ENCODE assay signal across 21 cellular contexts in the genomic region with DNA sequence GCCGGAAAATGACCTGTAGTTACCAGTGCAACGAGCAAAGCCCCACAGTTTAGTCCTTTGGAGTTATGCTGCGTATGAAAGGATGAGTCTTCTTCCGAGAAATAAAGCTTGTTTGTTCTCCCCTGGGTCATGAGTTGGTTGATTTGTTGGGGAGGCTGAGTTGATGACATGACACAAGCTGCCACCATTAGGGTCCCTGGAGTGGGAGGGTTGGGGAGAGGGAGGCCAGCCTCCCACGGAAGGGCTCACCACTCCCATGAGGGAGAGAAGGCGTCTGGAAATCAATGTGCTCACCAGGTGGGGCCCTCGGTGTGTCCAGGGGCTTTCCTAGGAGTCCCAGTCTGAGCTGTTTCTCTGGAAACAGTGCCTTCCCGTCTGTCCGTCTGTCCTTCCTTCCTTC. TPM values are rescaled to one million over a fixed set of nuclear protein-coding genes. Genes with fewer than 3 reads are reported as not detected.
DNase-seq lines count a peak whose midpoint lies in the region; ATAC-seq and TF ChIP-seq lines count a peak whose summit lies in the region.
"Had no signal": no experiment of that assay in that cellular context is flagged by ENCODE, and none has a peak within 500 bp of the region (broad histone marks: within the 10 kb centered on the region; RNA-seq: fewer than 3 reads in every experiment).

No MANE protein-coding gene starts in this region.

- H3K27me3 Mint-ChIP-seq in mesothelial cell of epicardium (ENCODE audit: low read depth): peaks cover 41% of the 10 kb centered on the region
- H3K27me3 Mint-ChIP-seq in activated T-cell treated with anti-CD3 and anti-CD28 coated beads, Interleukin-2, amount 50 U/mL, for 4 hours (ENCODE audit: low read depth): no peaks in the 10 kb centered on the region
- no peaks in the 10 kb centered on the region for H3K27me3 Mint-ChIP-seq in naive thymus-derived CD8-positive, alpha-beta T cell

- peak; percentile 49 for DNase-seq in activated effector memory CD4-positive, alpha-beta T cell treated with anti-CD3 and anti-CD28 coated beads, Interleukin-2, amount 50 U/mL, for 16 hours
- no peak for DNase-seq in activated effector memory CD4-positive, alpha-beta T cell treated with Interleukin-2 at 50 U/mL for 16 hours
- DNase-seq in mesenteric fat pad (ENCODE audit: low spot score) (peak; percentile 77), mesothelial cell of epicardium (ENCODE audit: low spot score in 2 of 2, unreplicated experiment in 2 of 2) (no peak), ecto neural progenitor cell (ENCODE audit: low spot score) (no peak)
- DNase-seq in activated T-cell treated with anti-CD3 and anti-CD28 coated beads, Interleukin-2, amount 50 U/mL, for 4 hours: no peak
- no peak for DNase-seq in naive thymus-derived CD8-positive, alpha-beta T cell
- DNase-seq: GF-D8, GOT3, KG1, NCI-H1092, NCI-H146, NCI-H2081 treated with DMSO at 0.1 percent for 48 hours, NCI-H510A treated with DMSO at 0.1 percent for 48 hours, Peyer's patch had no signal

- no peak overlapping the region for H3K27ac Mint-ChIP-seq in mesothelial cell of epicardium
- H3K27ac Mint-ChIP-seq in naive thymus-derived CD8-positive, alpha-beta T cell: peak overlapping the region in 1 of 10 donors; percentile 10

- no peaks in the 10 kb centered on the region for H3K9me3 Mint-ChIP-seq in mesothelial cell of epicardium
- no peaks in the 10 kb centered on the region for H3K9me3 Mint-ChIP-seq in activated T-cell treated with anti-CD3 and anti-CD28 coated beads, Interleukin-2, amount 50 U/mL, for 4 hours
- H3K9me3 Mint-ChIP-seq in naive thymus-derived CD8-positive, alpha-beta T cell: no peaks in the 10 kb centered on the region

- no peak for ATAC-seq in activated T-cell treated with anti-CD3 and anti-CD28 coated beads, Interleukin-2, amount 50 U/mL, for 4 hours
- ATAC-seq in naive thymus-derived CD8-positive, alpha-beta T cell: no peak
- ATAC-seq: Right ventricle myocardium inferior had no signal

- H3K4me3 Mint-ChIP-seq in mesothelial cell of epicardium: no peak overlapping the region
- no peak overlapping the region for H3K4me3 Mint-ChIP-seq in activated T-cell treated with anti-CD3 and anti-CD28 coated beads, Interleukin-2, amount 50 U/mL, for 4 hours
- H3K4me3 Mint-ChIP-seq in naive thymus-derived CD8-positive, alpha-beta T cell: no peak overlapping the region

- H3K36me3 Mint-ChIP-seq in mesothelial cell of epicardium: no peaks in the 10 kb centered on the region
- no peaks in the 10 kb centered on the region for H3K36me3 Mint-ChIP-seq in activated T-cell treated with anti-CD3 and anti-CD28 coated beads, Interleukin-2, amount 50 U/mL, for 4 hours (ENCODE audit: insufficient read depth)
- no peaks in the 10 kb centered on the region for H3K36me3 Mint-ChIP-seq in naive thymus-derived CD8-positive, alpha-beta T cell

- TF ChIP-seq CTCF in mesothelial cell of epicardium (IDR thresholded peaks at IDR 0.05; ENCODE audit: unreplicated experiment): no peak

- POLR2A ChIA-PET in naive thymus-derived CD8-positive, alpha-beta T cell (lab: Charles Lee): interaction anchor here (1.6 kb wide), 1 partner anchor 9 kb away, joined by 5 read pairs; no protein-coding TSS in a partner anchor

- H3K27ac ChIP-seq in cingulate gyrus (ENCODE audit: low read depth, low read length): peak overlapping the region; percentile 85
- H3K27ac ChIP-seq: 22Rv1, C4-2B, Peyer's patch had no signal

- peaks cover 12% of the 10 kb centered on the region for H3K4me1 Mint-ChIP-seq in mesothelial cell of epicardium
- H3K4me1 Mint-ChIP-seq in activated T-cell treated with anti-CD3 and anti-CD28 coated beads, Interleukin-2, amount 50 U/mL, for 4 hours (ENCODE audit: low read depth): peaks cover 31% of the 10 kb centered on the region
- H3K4me1 Mint-ChIP-seq in naive thymus-derived CD8-positive, alpha-beta T cell: peaks cover 10 to 43% (median 32%) of the 10 kb centered on the region in 4 donors

RNA-seq across cellular contexts. Expression of a gene that starts 7.4 kb away (rescaled TPM):
- total RNA-seq in mesenteric fat pad (67.2 TPM), mesothelial cell of epicardium (52.8 to 64.5 TPM (median 57.0 TPM) in 3 replicates)
- 10 to 100 TPM; 38.8 to 44.9 (median 39.3) TPM for total RNA-seq in activated T-cell treated with anti-CD3 and anti-CD28 coated beads, Interleukin-2, amount 50 U/mL, for 4 hours
- total RNA-seq in naive thymus-derived CD8-positive, alpha-beta T cell: 100 to 1,000 TPM; 300 to 315 TPM
- 10 to 100 TPM; 29.3 to 44.5 (median 31.6) TPM for polyA plus RNA-seq in naive thymus-derived CD8-positive, alpha-beta T cell

RNA-seq across cellular contexts. Expression of a gene that starts 39.3 kb away (rescaled TPM):
- total RNA-seq in mesenteric fat pad: not detected
- not detected in 3 replicates for total RNA-seq in mesothelial cell of epicardium
- total RNA-seq in activated T-cell treated with anti-CD3 and anti-CD28 coated beads, Interleukin-2, amount 50 U/mL, for 4 hours: not detected
- total RNA-seq in naive thymus-derived CD8-positive, alpha-beta T cell: 1 to 10 TPM in 1 of 2 experiments, not detected in 1; 1.2 TPM
- not detected for polyA plus RNA-seq in naive thymus-derived CD8-positive, alpha-beta T cell
- total RNA-seq: Daoy, Peyer's patch, Right ventricle myocardium inferior had no signal
- polyA plus RNA-seq: AG04450 had no signal

Comparison
In these comparisons a context has a peak if more than half of its experiments do, and no peak if none do; other contexts are left out.
1. DNase-seq: peak in activated effector memory CD4-positive, alpha-beta T cell treated with anti-CD3 and anti-CD28 coated beads, Interleukin-2, amount 50 U/mL, for 16 hours (single experiment) and mesenteric fat pad (single experiment); none in activated effector memory CD4-positive, alpha-beta T cell treated with Interleukin-2 at 50 U/mL for 16 hours (single experiment), mesothelial cell of epicardium (0 of 2), activated T-cell treated with anti-CD3 and anti-CD28 coated beads, Interleukin-2, amount 50 U/mL, for 4 hours (single experiment), naive thymus-derived CD8-positive, alpha-beta T cell (0 of 10) and ecto neural progenitor cell (single experiment).